Comparison of ENCODE assay signal across 25 cellular contexts in genomic region chr4:146370841-146371240, GRCh38.
A peak's percentile ranks its signal among the peaks of the same experiment; 100 is the strongest.
DNase-seq lines count a peak whose midpoint lies in the region; ATAC-seq and TF ChIP-seq lines count a peak whose summit lies in the region.
"Had no signal": no experiment of that assay in that cellular context is flagged by ENCODE, and none has a peak within 500 bp of the region (broad histone marks: within the 10 kb centered on the region; RNA-seq: fewer than 3 reads in every experiment).

No MANE protein-coding gene starts in this region.

- no peak overlapping the region for H2AFZ ChIP-seq in GM23248
- H2AFZ ChIP-seq in SK-N-SH (ENCODE audit: low read depth) = no peak overlapping the region
- H2AFZ ChIP-seq in mesenchymal stem cell (ENCODE audit: low read depth, low read length) = no peak overlapping the region

- H4K91ac ChIP-seq in mesenchymal stem cell (ENCODE audit: low read length) = no peak overlapping the region

- H3K79me2 ChIP-seq in GM23248 (ENCODE audit: insufficient read depth) (no peaks in the 10 kb centered on the region), SK-N-SH (ENCODE audit: insufficient read depth) (no peaks in the 10 kb centered on the region)

- intact Hi-C loops in right cardiac atrium (cut with DNase I) = no loop called here

- 88 to 93% methylated on average over 2 of the region's 2 CpGs for WGBS in GM23248 (ENCODE audit: low coverage in 1 of 2, low lambda C conversion rate in 2 of 2, missing lambda C conversion rate in 2 of 2), 2 experiments
- 76% methylated on average over 2 of the region's 2 CpGs for WGBS in SK-N-SH (ENCODE audit: low lambda C conversion rate)
- WGBS in mesenchymal stem cell = no CpG with 5 or more reads among the region's 2 CpGs
- 92% methylated on average over 2 of the region's 2 CpGs for WGBS in right cardiac atrium

- H3K4ac ChIP-seq in mesenchymal stem cell (ENCODE audit: low read depth in 1 of 2, low read length in 2 of 2) = no peak overlapping the region

- peak; percentile 3 for DNase-seq in GM23248
- no peak for DNase-seq in SK-N-SH
- no peak for DNase-seq in epithelial cell of prostate (ENCODE audit: low read depth, low spot score)
- peak; percentile 7 for DNase-seq in mesenchymal stem cell
- no peak for DNase-seq in ureter (ENCODE audit: low spot score)
- no peak for DNase-seq in T-helper 1 cell
- DNase-seq in right cardiac atrium = no peak
- DNase-seq: activated naive CD4-positive, alpha-beta T cell treated with anti-CD3 and anti-CD28 coated beads, Interleukin-2, amount 10 ng/mL, durations not matched to agents 7 days and 5 days; amygdala; central memory CD4-positive, alpha-beta T cell; dermis blood vessel endothelial cell; Kasumi-1; NCI-H1092; NCI-H1930; NCI-H774; nephron progenitor cell; pancreas; SJCRH30; stimulated activated CD4-positive, alpha-beta T cell treated with anti-CD3 and anti-CD28 coated beads, Interleukin-4, amount 100 ng/mL, for 24 hours; stimulated activated naive B cell treated with anti-CD40 and anti-IgM and Interleukin-4, amounts not matched to agents 10 μg/mL and 1 μg/mL and 100 μg/mL, for 72 hours had no signal

- no peaks in the 10 kb centered on the region for H3F3A ChIP-seq in GM23248 (ENCODE audit: insufficient read depth)
- peaks cover 20% of the 10 kb centered on the region for H3F3A ChIP-seq in SK-N-SH (replicated peaks; ENCODE audit: insufficient read depth)

- TF ChIP-seq RAD21 in SK-N-SH (IDR thresholded peaks at IDR 0.05; ENCODE audit: low read length) = no peak

- H3K4me2 ChIP-seq in GM23248 (ENCODE audit: unreplicated experiment) (no peak overlapping the region), SK-N-SH (no peak overlapping the region), mesenchymal stem cell (ENCODE audit: low read length, poor library complexity, severe bottlenecking) (no peak overlapping the region)

- TF ChIP-seq EP300 in SK-N-SH (IDR thresholded peaks at IDR 0.05; ENCODE audit: borderline replicate concordance in 1 of 2, low read depth in 1 of 2, low read length in 1 of 2) = 0 out of 4 replicates have a peak, but pooled peaks of 1 of the 2 experiments have one; percentile 29

- peaks cover 1% of the 10 kb centered on the region for H3K79me1 ChIP-seq in mesenchymal stem cell (replicated peaks; ENCODE audit: low read length, poor library complexity, severe bottlenecking)

- no peak overlapping the region for H4K8ac ChIP-seq in mesenchymal stem cell (ENCODE audit: low read length)

- no peak overlapping the region for H3K14ac ChIP-seq in mesenchymal stem cell (ENCODE audit: low read length in 2 of 2)

- H3K4me1 ChIP-seq in GM23248 (ENCODE audit: insufficient read depth) (no peaks in the 10 kb centered on the region), SK-N-SH (ENCODE audit: control insufficient read depth in 1 of 2, insufficient read depth in 2 of 2, low read depth in 1 of 2, low read length in 1 of 2) (peaks cover 0 to 30% of the 10 kb centered on the region in 2 experiments; a peak in 3 of 4 replicates), mesenchymal stem cell (ENCODE audit: control insufficient read depth, insufficient read depth, low read depth, low read length) (no peaks in the 10 kb centered on the region), right cardiac atrium (ENCODE audit: control insufficient read depth, insufficient read depth, low read length) (peaks cover 1% of the 10 kb centered on the region)
- H3K4me1 ChIP-seq: pancreas, SJCRH30 had no signal

- H2AK5ac ChIP-seq in mesenchymal stem cell (ENCODE audit: low read length, severe bottlenecking) = no peak overlapping the region

- H3K36me3 ChIP-seq in GM23248 (ENCODE audit: low read depth) (no peaks in the 10 kb centered on the region), SK-N-SH (replicated peaks in 1 of 2; ENCODE audit: control insufficient read depth in 1 of 2, insufficient read depth in 2 of 2, low read length in 1 of 2) (no peaks in the 10 kb centered on the region), mesenchymal stem cell (ENCODE audit: control insufficient read depth in 1 of 2, insufficient read depth in 2 of 2, low read depth in 1 of 2, low read length in 2 of 2) (no peaks in the 10 kb centered on the region)
- H3K36me3 ChIP-seq: HAP-1, pancreas, right atrium auricular region, SJCRH30 had no signal

- no peak for TF ChIP-seq CTCF in SK-N-SH (IDR thresholded peaks at IDR 0.05)

- POLR2A ChIA-PET in SK-N-SH (lab: Yijun Ruan, JAX) = no interaction called here

- CTCF ChIA-PET in SK-N-SH (lab: Yijun Ruan, JAX) = no interaction called here

- H3K27me3 ChIP-seq in GM23248 (replicated peaks; ENCODE audit: insufficient read depth) (no peaks in the 10 kb centered on the region), SK-N-SH (ENCODE audit: insufficient read depth) (no peaks in the 10 kb centered on the region), mesenchymal stem cell (ENCODE audit: control insufficient read depth in 1 of 2, insufficient read depth in 1 of 2, low read length in 2 of 2) (no peaks in the 10 kb centered on the region), right cardiac atrium (ENCODE audit: control insufficient read depth, insufficient read depth) (no peaks in the 10 kb centered on the region)
- H3K27me3 ChIP-seq: pancreas, right atrium auricular region, SJCRH30 had no signal

- H4K20me1 ChIP-seq in GM23248 (ENCODE audit: insufficient read depth) (no peaks in the 10 kb centered on the region), SK-N-SH (ENCODE audit: insufficient read depth) (no peaks in the 10 kb centered on the region)

- H3K4me3 ChIP-seq in GM23248 (no peak overlapping the region), SK-N-SH (ENCODE audit: low read depth in 2 of 2, low read length in 1 of 2) (no peak overlapping the region), mesenchymal stem cell (ENCODE audit: insufficient read depth in 1 of 2, low read depth in 1 of 2, low read length in 2 of 2) (no peak overlapping the region), right cardiac atrium (ENCODE audit: low read length) (no peak overlapping the region)
- H3K4me3 ChIP-seq: HAP-1, pancreas, right atrium auricular region, SJCRH30 had no signal

- H2BK12ac ChIP-seq in mesenchymal stem cell (ENCODE audit: low read length in 2 of 2) = no peak overlapping the region

- H3K18ac ChIP-seq in mesenchymal stem cell (ENCODE audit: low read depth in 1 of 2, low read length in 2 of 2) = no peak overlapping the region

- H3K9ac ChIP-seq in GM23248 (no peak overlapping the region), SK-N-SH (no peak overlapping the region), mesenchymal stem cell (ENCODE audit: low read length) (no peak overlapping the region)

- no peak overlapping the region for H3K23ac ChIP-seq in mesenchymal stem cell (ENCODE audit: low read length in 2 of 2)

- H2BK5ac ChIP-seq in mesenchymal stem cell (ENCODE audit: low read depth, low read length, poor library complexity, severe bottlenecking) = no peak overlapping the region

- H2BK120ac ChIP-seq in mesenchymal stem cell (ENCODE audit: low read depth, low read length) = no peak overlapping the region

- H3K9me2 ChIP-seq in GM23248 (ENCODE audit: insufficient read depth) (no peaks in the 10 kb centered on the region), SK-N-SH (no peaks in the 10 kb centered on the region)

- H2BK15ac ChIP-seq in mesenchymal stem cell (ENCODE audit: low read depth, poor library complexity, severe bottlenecking) = no peak overlapping the region

- no peak overlapping the region for H3K27ac ChIP-seq in GM23248
- peak overlapping the region in 1 of 2 experiments; percentile 59; a peak in 2 of 4 replicates for H3K27ac ChIP-seq in SK-N-SH (ENCODE audit: low read depth in 2 of 2, low read length in 1 of 2)
- peak overlapping the region; percentile 19 for H3K27ac ChIP-seq in epithelial cell of prostate
- no peak overlapping the region for H3K27ac ChIP-seq in mesenchymal stem cell (ENCODE audit: low read length, poor library complexity, severe bottlenecking)
- no peak overlapping the region for H3K27ac ChIP-seq in right cardiac atrium (ENCODE audit: low read length)
- H3K27ac ChIP-seq: pancreas, right atrium auricular region, SJCRH30 had no signal

- no peaks in the 10 kb centered on the region for H3K9me3 ChIP-seq in GM23248 (ENCODE audit: low read depth)
- H3K9me3 ChIP-seq in SK-N-SH = no peaks in the 10 kb centered on the region
- no peaks in the 10 kb centered on the region for H3K9me3 ChIP-seq in mesenchymal stem cell (ENCODE audit: control insufficient read depth, low read length)
- no peaks in the 10 kb centered on the region for H3K9me3 ChIP-seq in right cardiac atrium (ENCODE audit: control insufficient read depth, low read length)
- H3K9me3 ChIP-seq: HAP-1, pancreas, right atrium auricular region, SJCRH30 had no signal

- in situ Hi-C loops in GM23248 (cut with MboI) = no loop called here

- ATAC-seq in GM21529 (IDR thresholded peaks at IDR 0.05; ENCODE audit: unreplicated experiment) = no peak
- no peak for ATAC-seq in right cardiac atrium
- ATAC-seq: Panc1; pancreas; stimulated activated naive B cell treated with anti-CD40 and anti-IgM and Interleukin-4, amounts not matched to agents 10 μg/mL and 1 μg/mL and 100 μg/mL, for 72 hours; WTC11 had no signal

TF ChIP-seq in SK-N-SH, 30 proteins besides CTCF, POLR2A, EP300 and RAD21:
- TF ChIP-seq TEAD4 (IDR thresholded peaks at IDR 0.05; ENCODE audit: borderline replicate concordance, insufficient read depth) (no peak), FOSL2 (IDR thresholded peaks at IDR 0.05; ENCODE audit: borderline replicate concordance, low read depth) (0 out of 2 replicates have a peak, but pooled peaks have one; percentile 38), JUND (IDR thresholded peaks at IDR 0.05) (peak; percentile 41), TCF12 (IDR thresholded peaks at IDR 0.05) (peak; percentile 15; the same call in 1 of the 2 replicates), TAF1 (IDR thresholded peaks at IDR 0.05; ENCODE audit: borderline replicate concordance, low read depth, low read length) (no peak), PBX3 (IDR thresholded peaks at IDR 0.05) (peak; percentile 74)
TF ChIP-seq in SK-N-SH: peak in this region for 4.

Comparison
In these comparisons a context has a peak if more than half of its experiments do, and no peak if none do; other contexts are left out.
1. DNase-seq: peak in GM23248 (single experiment) and mesenchymal stem cell (single experiment); none in SK-N-SH (single experiment), epithelial cell of prostate (single experiment), ureter (single experiment), T-helper 1 cell (0 of 5) and right cardiac atrium (0 of 3).